ENCODE assay signal across 10 cellular contexts in the genomic region with DNA sequence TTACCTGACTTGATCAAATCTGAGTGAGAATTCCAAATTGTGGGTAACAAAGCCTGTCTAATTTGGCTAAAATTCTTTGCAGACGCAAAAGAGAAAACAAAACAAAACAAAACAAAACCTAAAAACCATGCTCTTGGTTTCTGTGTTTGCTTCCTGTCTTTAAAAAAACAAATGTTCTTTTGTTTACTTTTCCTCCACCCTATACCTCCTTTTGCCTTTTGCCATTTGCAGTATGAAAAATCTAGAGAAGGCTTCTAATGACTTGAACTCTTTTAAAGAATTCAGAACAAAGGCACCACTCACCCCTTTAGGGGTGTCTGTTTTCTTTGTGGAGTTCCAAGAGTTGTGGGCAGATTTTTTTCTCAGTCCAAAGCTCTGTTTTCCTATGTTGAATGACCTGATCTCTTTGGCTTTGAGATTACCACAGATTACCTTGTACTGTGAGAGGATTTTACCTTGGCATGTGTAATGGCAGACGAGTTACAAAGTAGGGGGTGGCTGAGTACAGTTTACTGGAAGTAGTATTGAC. TPM values are rescaled to one million over a fixed set of nuclear protein-coding genes. Genes with fewer than 3 reads are reported as not detected.
DNase-seq lines count a peak whose midpoint lies in the region; ATAC-seq and TF ChIP-seq lines count a peak whose summit lies in the region.
"Not testable (repeated sequence)": the region's sequence is repeated elsewhere in the genome, so short reads cannot be mapped to it uniquely, and the experiment has no call there.
"Had no signal": no experiment of that assay in that cellular context is flagged by ENCODE, and none has a peak within 500 bp of the region (broad histone marks: within the 10 kb centered on the region; RNA-seq: fewer than 3 reads in every experiment).

No MANE protein-coding gene starts in this region.

- not testable (repeated sequence) for H3K36me3 Mint-ChIP-seq in endodermal cell (ENCODE audit: low read depth)

- not testable (repeated sequence) for H3K9me3 Mint-ChIP-seq in endodermal cell

- not testable (repeated sequence) for H3K27me3 Mint-ChIP-seq in endodermal cell (ENCODE audit: insufficient read depth)

- WGBS in endodermal cell (ENCODE audit: insufficient coverage in 1 of 2, insufficient read length in 1 of 2), 2 experiments: 73 to 100% methylated on average over 1 to 2 of the region's 2 CpGs

- H3K36me3 ChIP-seq in endodermal cell (ENCODE audit: control insufficient read depth, insufficient read depth, low read length); mucosa of rectum (ENCODE audit: control insufficient read depth in 2 of 2, insufficient read depth in 2 of 2, low read length in 2 of 2): not testable (repeated sequence)

- H3K4me1 ChIP-seq in endodermal cell (ENCODE audit: control insufficient read depth, insufficient read depth, low read length); mucosa of rectum (ENCODE audit: control insufficient read depth in 2 of 2, insufficient read depth in 2 of 2, low read length in 2 of 2): not testable (repeated sequence)

- H3K27ac ChIP-seq in endodermal cell (ENCODE audit: low read depth, low read length): not testable (repeated sequence)
- H3K27ac ChIP-seq in mucosa of rectum (ENCODE audit: low read depth in 2 of 2, low read length in 2 of 2): peak overlapping the region; percentile 16 to 42

- H3K4me1 Mint-ChIP-seq in endodermal cell: peaks cover 34% of the 10 kb centered on the region

- not testable (repeated sequence) for TF ChIP-seq CTCF in endodermal cell (conservative IDR thresholded peaks at IDR 0.05)

- H3K27me3 ChIP-seq in endodermal cell (ENCODE audit: control insufficient read depth, insufficient read depth, low read length, poor library complexity, severe bottlenecking); mucosa of rectum (ENCODE audit: control insufficient read depth in 2 of 2, insufficient read depth in 2 of 2, low read length in 2 of 2): not testable (repeated sequence)

- not testable (repeated sequence) for H3K9me3 ChIP-seq in endodermal cell (ENCODE audit: control insufficient read depth, low read length); mucosa of rectum (ENCODE audit: control insufficient read depth in 2 of 2, low read length in 2 of 2)

- not testable (repeated sequence) for H3K4me3 ChIP-seq in endodermal cell (ENCODE audit: low read length)
- peak overlapping the region in 1 of 2 donors; percentile 23 for H3K4me3 ChIP-seq in mucosa of rectum (ENCODE audit: low read length in 2 of 2)

- peak overlapping the region; percentile 83 for H3K27ac Mint-ChIP-seq in endodermal cell

- DNase-seq in DMS53 (lab: John Stamatoyannopoulos, UW): peak; percentile 52
- DNase-seq in M059J (ENCODE audit: low read depth): peak; percentile 23
- DNase-seq in endodermal cell: not testable (repeated sequence)

- peak overlapping the region; percentile 6 for H3K4me3 Mint-ChIP-seq in endodermal cell

- not testable (repeated sequence) for H3K9ac ChIP-seq in endodermal cell (ENCODE audit: extremely low read depth, low read length, poor library complexity, severe bottlenecking); mucosa of rectum (ENCODE audit: low read depth in 1 of 2, low read length in 2 of 2)

- peak; percentile 62 for ATAC-seq in GM19035 (IDR thresholded peaks at IDR 0.05; ENCODE audit: unreplicated experiment)
- peak; percentile 66 for ATAC-seq in GM21528 (IDR thresholded peaks at IDR 0.05; ENCODE audit: low FRiP score, unreplicated experiment)
- peak; percentile 38 for ATAC-seq in HG02870 (IDR thresholded peaks at IDR 0.05; ENCODE audit: unreplicated experiment)
- ATAC-seq in HG03196 (IDR thresholded peaks at IDR 0.05; ENCODE audit: unreplicated experiment): peak; percentile 52

RNA-seq across cellular contexts. Expression of a gene that starts 13.9 kb away (rescaled TPM):
- total RNA-seq in M059J (2014; rRNA removed; shearing (Covaris generic)): not detected in 2 replicates
- total RNA-seq in endodermal cell: not detected
- polyA plus RNA-seq in endodermal cell (2013, experiment 1 of 2): not detected
- polyA plus RNA-seq in endodermal cell (2013, experiment 2 of 2): not detected
- total RNA-seq: CD4-positive, alpha-beta memory T cell; posterior vena cava had no signal
- polyA plus RNA-seq: CD4-positive, alpha-beta memory T cell had no signal
